8 cellular contexts compared by ENCODE assay signal in the genomic region with DNA sequence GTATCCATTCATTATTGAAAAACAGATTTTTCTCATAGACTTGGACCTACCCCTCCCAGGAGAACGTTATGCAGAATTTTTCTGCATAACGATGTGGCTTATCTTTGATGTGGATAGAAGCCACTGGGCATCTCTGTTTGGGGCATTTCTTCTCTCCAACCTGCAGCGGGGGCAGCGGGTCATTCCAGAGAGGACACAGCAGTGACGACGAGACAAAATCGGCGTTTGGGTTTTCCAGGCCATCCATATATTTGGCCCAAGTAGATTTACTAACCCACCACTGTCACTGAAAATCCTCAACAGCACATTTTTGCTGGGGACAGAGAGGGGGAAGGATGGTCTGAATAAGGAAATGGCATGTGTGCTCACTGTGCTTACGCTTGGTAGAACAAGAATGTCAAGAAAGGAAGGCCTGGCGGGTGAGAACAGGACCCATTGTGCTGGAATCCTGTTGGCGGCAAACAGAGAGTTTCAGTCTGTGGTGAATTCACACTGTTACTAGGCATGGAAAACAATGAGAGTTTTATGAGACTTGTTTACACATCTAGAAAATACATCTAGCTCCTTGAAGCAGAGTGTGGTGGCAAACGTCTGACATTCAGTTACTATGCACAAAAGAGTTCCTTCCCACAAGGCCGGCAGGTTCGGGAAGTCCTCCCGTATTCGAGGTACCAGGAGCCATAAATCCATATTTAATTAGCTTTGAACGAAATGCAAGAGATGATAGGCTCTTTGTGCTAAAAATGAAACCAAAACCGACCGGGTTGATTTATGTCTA.
DNase-seq lines count a peak whose midpoint lies in the region; ATAC-seq and TF ChIP-seq lines count a peak whose summit lies in the region.

No MANE protein-coding gene starts in this region.

- H3K9me3 Mint-ChIP-seq in HFFc6: no peaks in the 10 kb centered on the region
- no peaks in the 10 kb centered on the region for H3K9me3 Mint-ChIP-seq in stimulated activated effector memory CD8-positive, alpha-beta T cell treated with anti-CD3 and anti-CD28 coated beads, Interleukin-12 subunit alpha, Interleukin-12 subunit beta, amount 100 ng/mL, for 72 hours

- peak overlapping the region; percentile 79 for H3K4me3 Mint-ChIP-seq in HFFc6
- peak overlapping the region; percentile 53 for H3K4me3 Mint-ChIP-seq in stimulated activated effector memory CD8-positive, alpha-beta T cell treated with anti-CD3 and anti-CD28 coated beads, Interleukin-12 subunit alpha, Interleukin-12 subunit beta, amount 100 ng/mL, for 72 hours

- H3K4me1 Mint-ChIP-seq in HFFc6 (ENCODE audit: low read depth): peaks cover 51% of the 10 kb centered on the region
- H3K4me1 Mint-ChIP-seq in stimulated activated effector memory CD8-positive, alpha-beta T cell treated with anti-CD3 and anti-CD28 coated beads, Interleukin-12 subunit alpha, Interleukin-12 subunit beta, amount 100 ng/mL, for 72 hours: peaks cover 45% of the 10 kb centered on the region

- no peaks in the 10 kb centered on the region for H3K36me3 ChIP-seq in adipocyte (ENCODE audit: control insufficient read depth, insufficient read depth, low read length, severe bottlenecking)

- peak overlapping the region; percentile 68 for H3K4me3 ChIP-seq in adipocyte (ENCODE audit: low read length)

- no peak for ATAC-seq in stimulated activated effector memory CD8-positive, alpha-beta T cell treated with anti-CD3 and anti-CD28 coated beads, Interleukin-12 subunit alpha, Interleukin-12 subunit beta, amount 100 ng/mL, for 72 hours
- ATAC-seq in GM21723 (IDR thresholded peaks at IDR 0.05; ENCODE audit: unreplicated experiment) (no peak), GM19455 (IDR thresholded peaks at IDR 0.05; ENCODE audit: unreplicated experiment) (no peak)

- H3K27me3 Mint-ChIP-seq in HFFc6 (ENCODE audit: insufficient read depth): no peaks in the 10 kb centered on the region; the same call in 1 of the 2 replicates

- no peaks in the 10 kb centered on the region for H3K27me3 ChIP-seq in adipocyte (replicated peaks; ENCODE audit: control insufficient read depth, insufficient read depth, low read length)

- H3K4me1 ChIP-seq in adipocyte (ENCODE audit: control insufficient read depth, insufficient read depth, low read length): peaks cover 49% of the 10 kb centered on the region

- DNase-seq in HFFc6 (no peak), adipocyte (ENCODE audit: low read depth) (no peak), kidney glomerular epithelial cell (lab: John Stamatoyannopoulos, UW) (peak; percentile 95), KG1 (lab: John Stamatoyannopoulos, UW) (no peak), GM13976 (ENCODE audit: low spot score) (no peak)
- no peak for DNase-seq in stimulated activated effector memory CD8-positive, alpha-beta T cell treated with anti-CD3 and anti-CD28 coated beads, Interleukin-12 subunit alpha, Interleukin-12 subunit beta, amount 100 ng/mL, for 72 hours (ENCODE audit: low spot score in 2 of 2)

- H3K27ac Mint-ChIP-seq in HFFc6: peak overlapping the region; percentile 52
- H3K27ac Mint-ChIP-seq in stimulated activated effector memory CD8-positive, alpha-beta T cell treated with anti-CD3 and anti-CD28 coated beads, Interleukin-12 subunit alpha, Interleukin-12 subunit beta, amount 100 ng/mL, for 72 hours: peak overlapping the region; percentile 23

- in situ Hi-C loops in GM13976 (cut with MboI; ENCODE audit: low sequenced_read_pairs, unreplicated experiment): no loop called here

- H3K9me3 ChIP-seq in adipocyte (ENCODE audit: control insufficient read depth, low read length): no peaks in the 10 kb centered on the region

- no peak for TF ChIP-seq CTCF in HFFc6 (IDR thresholded peaks at IDR 0.05)
- TF ChIP-seq CTCF in GM13976 (IDR thresholded peaks at IDR 0.05; ENCODE audit: borderline replicate concordance, control extremely low read depth, extremely low read depth, insufficient read depth, missing control alignments): no peak

- no peaks in the 10 kb centered on the region for H3K36me3 Mint-ChIP-seq in HFFc6 (ENCODE audit: low read depth)
- H3K36me3 Mint-ChIP-seq in stimulated activated effector memory CD8-positive, alpha-beta T cell treated with anti-CD3 and anti-CD28 coated beads, Interleukin-12 subunit alpha, Interleukin-12 subunit beta, amount 100 ng/mL, for 72 hours: no peaks in the 10 kb centered on the region

- H3K9ac ChIP-seq in adipocyte (ENCODE audit: low read length): peak overlapping the region; percentile 73
